In genomic region chr5:60349891-60350415, GRCh38 we compare ENCODE assay signal across 22 cellular contexts.
"Had no signal": no experiment of that assay in that cellular context is flagged by ENCODE, and none has a peak within 500 bp of the region (broad histone marks: within the 10 kb centered on the region; RNA-seq: fewer than 3 reads in every experiment).

No MANE protein-coding gene starts in this region.

- H3K4me3 ChIP-seq: breast epithelium, lower lobe of right lung, upper lobe of left lung had no signal

- H3K4me3 Mint-ChIP-seq: activated naive CD8-positive, alpha-beta T cell; activated T-cell treated with anti-CD3 and anti-CD28 coated beads, Interleukin-2, amount 50 U/mL, for 4 hours; naive B cell had no signal

- H3K27ac ChIP-seq: breast epithelium, lower lobe of right lung, parathyroid adenoma, upper lobe of left lung had no signal

- H3K36me3 Mint-ChIP-seq: activated naive CD8-positive, alpha-beta T cell had no signal

- H3K9me3 Mint-ChIP-seq: activated T-cell treated with anti-CD3 and anti-CD28 coated beads, Interleukin-2, amount 50 U/mL, for 4 hours; activated T-helper 2 cell treated with anti-CD3 and anti-CD28 coated beads, Interferon-gamma antibody, Interleukin-2, Interleukin-4, amounts not matched to agents 10 μg/mL and 5 μg/mL and 100 μg/mL, durations not matched to agents 14 hours and 24 hours and 36 hours had no signal

- H3K4me1 Mint-ChIP-seq: naive B cell had no signal

- H3K9ac ChIP-seq: parathyroid adenoma had no signal

- H3K4me1 ChIP-seq: breast epithelium, lower lobe of right lung, upper lobe of left lung had no signal

- H3K36me3 ChIP-seq: breast epithelium, lower lobe of right lung, upper lobe of left lung had no signal

- H3K9me3 ChIP-seq: breast epithelium, lower lobe of right lung, upper lobe of left lung had no signal

- H3K27me3 Mint-ChIP-seq: activated naive CD8-positive, alpha-beta T cell; naive B cell had no signal

- ATAC-seq: activated T-cell treated with anti-CD3 and anti-CD28 coated beads, Interleukin-2, amount 50 U/mL, for 4 hours; left lobe of liver; lower lobe of right lung; right cardiac atrium had no signal

- H3K27ac Mint-ChIP-seq: activated naive CD8-positive, alpha-beta T cell; activated T-helper 2 cell treated with anti-CD3 and anti-CD28 coated beads, Interferon-gamma antibody, Interleukin-2, Interleukin-4, amounts not matched to agents 10 μg/mL and 5 μg/mL and 100 μg/mL, durations not matched to agents 14 hours and 24 hours and 36 hours had no signal

- H3K79me2 ChIP-seq: parathyroid adenoma had no signal

- H3K27me3 ChIP-seq: breast epithelium, upper lobe of left lung had no signal

- DNase-seq: activated CD4-positive, alpha-beta T cell treated with anti-CD3 and anti-CD28 coated beads for 4 hours; activated CD4-positive, alpha-beta T cell treated with anti-CD3 and anti-CD28 coated beads, Interleukin-2, amount 50 U/mL, for 48 hours; activated CD4-positive, CD25-positive, alpha-beta regulatory T cell; activated CD8-positive, alpha-beta memory T cell treated with anti-CD3 and anti-CD28 coated beads, Interleukin-2, amount 50 U/mL, for 48 hours; activated naive CD4-positive, alpha-beta T cell; activated T-cell treated with anti-CD3 and anti-CD28 coated beads, Interleukin-2, amount 50 U/mL, for 4 hours; erythroblast; foreskin melanocyte; kidney; lower lobe of right lung; naive B cell; nucleus accumbens; right cardiac atrium; stimulated activated CD4-positive, alpha-beta T cell treated with anti-CD3 and anti-CD28 coated beads, Interleukin-4, amount 100 ng/mL, for 24 hours; stimulated activated naive CD4-positive, alpha-beta T cell treated with Interleukin-2 at 50 U/mL for 16 hours; T-helper 9 cell; upper lobe of left lung had no signal
